ENCODE assay signal across 9 cellular contexts in the genomic region with DNA sequence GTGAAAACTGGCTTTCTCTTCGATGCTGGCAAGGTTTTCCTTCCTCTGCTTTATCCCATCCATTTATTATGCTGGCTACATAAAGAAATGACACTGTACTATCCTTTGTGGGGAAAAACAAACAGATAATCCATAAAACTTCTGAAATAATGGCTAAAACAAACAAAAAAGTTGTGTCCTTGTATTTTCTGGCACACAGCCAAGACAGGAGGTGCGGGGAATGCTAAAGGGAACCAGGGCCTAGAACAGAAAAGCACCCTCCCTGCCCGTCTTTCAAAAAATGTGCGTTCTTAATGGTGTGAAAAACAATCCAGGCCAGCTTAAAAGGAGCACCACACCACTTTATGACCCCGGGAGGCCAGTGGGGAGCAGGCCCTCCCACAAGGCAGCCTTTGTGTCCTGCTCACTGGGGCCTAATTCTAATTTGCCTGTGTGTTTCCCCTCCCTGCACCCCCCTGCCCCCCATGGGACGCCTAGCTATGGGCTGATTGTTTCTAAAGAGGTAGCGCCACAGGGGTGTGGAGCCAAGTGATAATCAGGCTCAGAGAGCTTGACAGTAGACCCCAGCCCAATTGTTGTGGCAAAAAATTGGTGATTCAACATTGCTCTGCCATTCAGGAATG.
A peak's percentile ranks its signal among the peaks of the same experiment; 100 is the strongest.
DNase-seq lines count a peak whose midpoint lies in the region; ATAC-seq and TF ChIP-seq lines count a peak whose summit lies in the region.
"Had no signal": no experiment of that assay in that cellular context is flagged by ENCODE, and none has a peak within 500 bp of the region (broad histone marks: within the 10 kb centered on the region; RNA-seq: fewer than 3 reads in every experiment).

No MANE protein-coding gene starts in this region.

- intact Hi-C loops in A673 (cut with micrococcal nuclease; ENCODE audit: unreplicated experiment): no loop called here
- intact Hi-C loops in esophagus squamous epithelium (cut with DNase I): no loop called here

- CTCF ChIA-PET in A673 (lab: Charles Lee): no interaction called here

- TF ChIP-seq CTCF in A673 (conservative IDR thresholded peaks at IDR 0.05; ENCODE audit: low read depth, low read length) (no peak), esophagus squamous epithelium (IDR thresholded peaks at IDR 0.05) (no peak)

- H3K9ac ChIP-seq in HUES6 (ENCODE audit: low read length): peak overlapping the region; percentile 18

- H3K27me3 ChIP-seq in A673 (replicated peaks; ENCODE audit: insufficient read depth, low read depth, low read length, poor library complexity) (no peaks in the 10 kb centered on the region), HUES6 (ENCODE audit: control insufficient read depth, insufficient read depth, low read length) (peaks cover 3% of the 10 kb centered on the region; the same call in 1 of the 2 replicates), esophagus squamous epithelium (no peaks in the 10 kb centered on the region)

- no peak for TF ChIP-seq POLR2A in esophagus squamous epithelium (IDR thresholded peaks at IDR 0.05)

- H3K4me3 ChIP-seq in A673 (ENCODE audit: low read depth, low read length, poor library complexity, severe bottlenecking) (no peak overlapping the region), HUES6 (ENCODE audit: low read depth, low read length) (0 out of 2 replicates have a peak overlapping the region, but pooled peaks have one; percentile 11), esophagus squamous epithelium (no peak overlapping the region)

- no peaks in the 10 kb centered on the region for H3K9me3 ChIP-seq in A673 (ENCODE audit: low read depth, low read length, poor library complexity, severe bottlenecking)
- H3K9me3 ChIP-seq in HUES6 (ENCODE audit: control insufficient read depth, insufficient read depth, low read depth, low read length): no peaks in the 10 kb centered on the region
- no peaks in the 10 kb centered on the region for H3K9me3 ChIP-seq in esophagus squamous epithelium

- no peaks in the 10 kb centered on the region for H3K36me3 ChIP-seq in A673 (ENCODE audit: insufficient read depth, low read length, poor library complexity, severe bottlenecking)
- H3K36me3 ChIP-seq in HUES6 (ENCODE audit: control insufficient read depth, insufficient read depth, low read length): no peaks in the 10 kb centered on the region; the same call in 1 of the 2 replicates
- H3K36me3 ChIP-seq in esophagus squamous epithelium: no peaks in the 10 kb centered on the region

- POLR2A ChIA-PET in A673 (lab: Charles Lee; ENCODE audit: low non-redundant PET): no interaction called here

- 71 to 74% methylated on average over 6 of the region's 7 CpGs for WGBS in esophagus squamous epithelium, 2 donors

- no peak for ATAC-seq in HG03439 (IDR thresholded peaks at IDR 0.05; ENCODE audit: unreplicated experiment)
- no peak for ATAC-seq in esophagus mucosa

- BruUV-seq in A673 (replicated peaks; lab: Mats Ljungman, UMichigan): no TSS peak

- H3K27ac ChIP-seq in A673 (ENCODE audit: low read depth, low read length, poor library complexity, severe bottlenecking) (no peak overlapping the region), HUES6 (ENCODE audit: low read depth, low read length) (peak overlapping the region; percentile 53; the same call in 1 of the 2 replicates), esophagus squamous epithelium (no peak overlapping the region)

- DNase-seq in A673 (ENCODE audit: low spot score) (peak; percentile 26), NCI-H774 (lab: John Stamatoyannopoulos, UW) (peak; percentile 14), iPS DF 4.7 (ENCODE audit: extremely low read depth, low spot score) (peak; percentile 78), esophagus squamous epithelium (lab: John Stamatoyannopoulos, UW) (no peak)
- DNase-seq in stimulated activated CD4-positive, alpha-beta T cell treated with anti-CD3 and anti-CD28 coated beads, Interleukin-12 subunit alpha, Interleukin-12 subunit beta, amount 100 ng/mL, for 4 hours: no peak
- DNase-seq: NCI-H187 had no signal

- H3K4me1 ChIP-seq in A673 (ENCODE audit: insufficient read depth, low read length, poor library complexity, severe bottlenecking) (no peaks in the 10 kb centered on the region), HUES6 (ENCODE audit: control insufficient read depth, insufficient read depth, low read length) (peaks cover 38% of the 10 kb centered on the region), esophagus squamous epithelium (no peaks in the 10 kb centered on the region)

Comparison
In these comparisons a context has a peak if more than half of its experiments do, and no peak if none do; other contexts are left out.
1. DNase-seq: peak in A673 (single experiment), NCI-H774 (single experiment) and iPS DF 4.7 (single experiment); none in esophagus squamous epithelium (single experiment) and stimulated activated CD4-positive, alpha-beta T cell treated with anti-CD3 and anti-CD28 coated beads, Interleukin-12 subunit alpha, Interleukin-12 subunit beta, amount 100 ng/mL, for 4 hours (single experiment).